ENCODE assay signal across 8 cellular contexts in genomic region chr15:41559489-41560177, GRCh38. TPM values are rescaled to one million over a fixed set of nuclear protein-coding genes. Genes with fewer than 3 reads are reported as not detected.
DNase-seq lines count a peak whose midpoint lies in the region; ATAC-seq and TF ChIP-seq lines count a peak whose summit lies in the region.

No MANE protein-coding gene starts in this region.

- no peaks in the 10 kb centered on the region; the same call in 1 of the 2 replicates for H3K36me3 ChIP-seq in BJ (ENCODE audit: control insufficient read depth, insufficient read depth, low read length)
- H3K36me3 ChIP-seq in HUES6 (ENCODE audit: control insufficient read depth, insufficient read depth, low read length), result peaks cover 19% of the 10 kb centered on the region
- no peaks in the 10 kb centered on the region for H3K36me3 ChIP-seq in body of pancreas (replicated peaks in 1 of 2; ENCODE audit: insufficient read depth in 1 of 2, low read depth in 2 of 2)
- no peaks in the 10 kb centered on the region for H3K36me3 ChIP-seq in kidney epithelial cell (ENCODE audit: control insufficient read depth, insufficient read depth, low read length)
- peaks cover 0 to 28% (median 15%) of the 10 kb centered on the region in 5 donors for H3K36me3 ChIP-seq in subcutaneous abdominal adipose tissue (ENCODE audit: control insufficient read depth in 5 of 5, insufficient read depth in 5 of 5, low read length in 5 of 5)

- H3K9me3 ChIP-seq in HUES6 (ENCODE audit: control insufficient read depth, insufficient read depth, low read depth, low read length), result no peaks in the 10 kb centered on the region
- H3K9me3 ChIP-seq in body of pancreas, result no peaks in the 10 kb centered on the region
- H3K9me3 ChIP-seq in subcutaneous abdominal adipose tissue (ENCODE audit: control insufficient read depth in 5 of 5, low read length in 5 of 5), result no peaks in the 10 kb centered on the region

- no peak overlapping the region for H3K27ac ChIP-seq in HUES6 (ENCODE audit: low read depth, low read length)
- H3K27ac ChIP-seq in body of pancreas, result peak overlapping the region in 1 of 4 donors; percentile 27
- H3K27ac ChIP-seq in subcutaneous abdominal adipose tissue (ENCODE audit: low read depth, low read length), result peak overlapping the region; percentile 30

- 9 to 37% methylated on average over 4 to 28 of the region's 32 CpGs for WGBS in body of pancreas, 2 donors

- peaks cover 62% of the 10 kb centered on the region for H3K4me1 ChIP-seq in HUES6 (ENCODE audit: control insufficient read depth, insufficient read depth, low read length)
- peaks cover 25% of the 10 kb centered on the region for H3K4me1 ChIP-seq in body of pancreas
- H3K4me1 ChIP-seq in subcutaneous abdominal adipose tissue (ENCODE audit: control insufficient read depth in 5 of 5, insufficient read depth in 5 of 5, low read length in 5 of 5), result peaks cover 6 to 59% (median 53%) of the 10 kb centered on the region in 5 donors

- CTCF ChIA-PET in BJ (lab: Yijun Ruan, JAX), result interaction anchor here (1.3 to 1.5 kb wide), 2 partner anchors 11 to 45 kb away, joined by 3 to 4 read pairs; no protein-coding TSS in a partner anchor

- DNase-seq in BJ (ENCODE audit: low read depth) (no peak), body of pancreas (peak; percentile 24 to 42 (median 36)), kidney epithelial cell (ENCODE audit: low read depth) (no peak), NCI-H226 (no peak)
- no peak for DNase-seq in stimulated activated CD4-positive, alpha-beta T cell treated with anti-CD3 and anti-CD28 coated beads, Interleukin-4, amount 100 ng/mL, for 24 hours

- ATAC-seq in body of pancreas (peak; percentile 9), GM18909 (IDR thresholded peaks at IDR 0.05; ENCODE audit: poor library complexity, unreplicated experiment) (no peak)

- TF ChIP-seq CTCF in BJ (IDR thresholded peaks at IDR 0.05; ENCODE audit: insufficient read depth, low read depth, low read length) (no peak), body of pancreas (IDR thresholded peaks at IDR 0.05) (no peak), kidney epithelial cell (IDR thresholded peaks at IDR 0.05; ENCODE audit: insufficient read depth, low read length, poor library complexity, severe bottlenecking) (no peak)

- H3K9ac ChIP-seq in HUES6 (ENCODE audit: low read length) (peak overlapping the region; percentile 62), subcutaneous abdominal adipose tissue (ENCODE audit: low read length in 5 of 5) (peak overlapping the region; percentile 26 to 86 (median 76))

- H3K27me3 ChIP-seq in BJ (ENCODE audit: control insufficient read depth, insufficient read depth, low read length), result no peaks in the 10 kb centered on the region
- H3K27me3 ChIP-seq in HUES6 (ENCODE audit: control insufficient read depth, insufficient read depth, low read length), result no peaks in the 10 kb centered on the region; the same call in 1 of the 2 replicates
- no peaks in the 10 kb centered on the region for H3K27me3 ChIP-seq in body of pancreas
- H3K27me3 ChIP-seq in kidney epithelial cell (ENCODE audit: control insufficient read depth, insufficient read depth, low read length), result no peaks in the 10 kb centered on the region
- no peaks in the 10 kb centered on the region for H3K27me3 ChIP-seq in subcutaneous abdominal adipose tissue (ENCODE audit: control insufficient read depth in 5 of 5, insufficient read depth in 4 of 5, low read length in 5 of 5)

- no peak for TF ChIP-seq POLR2A in body of pancreas (IDR thresholded peaks at IDR 0.05)

- intact Hi-C loops in body of pancreas (cut with DNase I), result no loop called here

- H3K4me3 ChIP-seq in BJ (ENCODE audit: low read depth, low read length), result peak overlapping the region; percentile 51
- H3K4me3 ChIP-seq in HUES6 (ENCODE audit: low read depth, low read length), result peak overlapping the region; percentile 78
- peak overlapping the region; percentile 2 to 24 for H3K4me3 ChIP-seq in body of pancreas
- peak overlapping the region; percentile 48 for H3K4me3 ChIP-seq in kidney epithelial cell (ENCODE audit: low read depth, low read length)
- H3K4me3 ChIP-seq in subcutaneous abdominal adipose tissue (ENCODE audit: low read depth in 1 of 5, low read length in 5 of 5), result peak overlapping the region; percentile 62 to 76 (median 69)

- POLR2A ChIA-PET in BJ (lab: Charles Lee), result no interaction called here

RNA-seq across cellular contexts. Expression of gene TYRO3, which starts 0.6 kb away (rescaled TPM):
- polyA plus RNA-seq in BJ (2011; rRNA removed), result 13.5 and 18.8 TPM in 2 replicates
- polyA minus RNA-seq in BJ (2011; rRNA and poly(A)+ RNA removed), result 28.9 and 40.9 TPM in 2 replicates
- total RNA-seq in body of pancreas (10 to 100 TPM; 10.9 to 12.5 TPM), kidney epithelial cell (5.2 and 10.7 TPM in 2 replicates)

RNA-seq across cellular contexts. Expression of gene RPAP1, which starts 15.6 kb away (rescaled TPM):
- 6.4 and 14.2 TPM in 2 replicates for polyA plus RNA-seq in BJ (2011; rRNA removed)
- 11.3 and 14.3 TPM in 2 replicates for polyA minus RNA-seq in BJ (2011; rRNA and poly(A)+ RNA removed)
- total RNA-seq in body of pancreas (10 to 100 TPM; 23.1 to 43.5 TPM), kidney epithelial cell (30.8 and 48.9 TPM in 2 replicates)

RNA-seq across cellular contexts. Expression of gene LTK, which starts 46.0 kb away (rescaled TPM):
- polyA plus RNA-seq in BJ (2011; rRNA removed), result 0.09 and 0.11 TPM in 2 replicates
- 0.10 TPM in 1 of 2 replicates, not detected in the other for polyA minus RNA-seq in BJ (2011; rRNA and poly(A)+ RNA removed)
- total RNA-seq in body of pancreas, result not detected
- 7.9 and 11.5 TPM in 2 replicates for total RNA-seq in kidney epithelial cell

Comparison
In these comparisons a context has a peak if more than half of its experiments do, and no peak if none do; other contexts are left out.
1. DNase-seq: peak in body of pancreas (4 of 4); none in BJ (single experiment), kidney epithelial cell (single experiment), NCI-H226 (single experiment) and stimulated activated CD4-positive, alpha-beta T cell treated with anti-CD3 and anti-CD28 coated beads, Interleukin-4, amount 100 ng/mL, for 24 hours (single experiment).
2. H3K4me3 ChIP-seq: peak in every context shown above with its lines; median percentile 78 in HUES6; 69 in subcutaneous abdominal adipose tissue; 51 in BJ; 48 in kidney epithelial cell; 13 in body of pancreas.